In the genomic region with DNA sequence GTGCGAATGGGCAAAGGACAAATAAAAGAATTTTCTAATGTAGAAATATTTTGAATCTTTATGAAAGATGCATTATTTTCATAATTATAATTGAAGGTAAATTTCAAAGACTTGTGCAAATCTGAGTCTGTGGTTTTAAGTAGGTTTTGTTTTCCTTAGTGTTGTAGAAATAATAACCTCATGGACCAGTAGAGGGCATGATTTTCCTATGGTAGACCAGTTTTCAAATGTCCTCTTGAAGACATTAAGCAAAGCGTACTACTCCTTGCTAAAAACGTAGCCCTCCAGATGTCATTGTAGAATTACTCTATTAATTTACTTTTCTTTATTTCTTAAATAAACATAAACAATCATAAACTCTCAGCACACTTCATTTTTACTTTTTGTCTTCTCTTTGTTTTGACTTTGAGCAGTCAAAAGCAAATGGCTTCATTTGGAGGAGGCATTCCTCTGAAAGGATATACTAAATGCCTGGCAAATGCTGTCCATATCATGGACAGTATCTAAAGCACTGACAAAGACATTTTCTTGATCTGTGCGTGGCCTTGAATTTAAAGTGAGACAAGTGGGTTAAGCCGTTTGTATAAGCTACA, we compare ENCODE assay signal across 9 cellular contexts.
A peak's percentile ranks its signal among the peaks of the same experiment; 100 is the strongest.
DNase-seq lines count a peak whose midpoint lies in the region; ATAC-seq and TF ChIP-seq lines count a peak whose summit lies in the region.
"Had no signal": no experiment of that assay in that cellular context is flagged by ENCODE, and none has a peak within 500 bp of the region (broad histone marks: within the 10 kb centered on the region; RNA-seq: fewer than 3 reads in every experiment).

No MANE protein-coding gene starts in this region.

- no peak overlapping the region for H3K4me3 Mint-ChIP-seq in effector memory CD8-positive, alpha-beta T cell

- H3K36me3 Mint-ChIP-seq in effector memory CD8-positive, alpha-beta T cell (ENCODE audit: insufficient read depth), result no peaks in the 10 kb centered on the region

- no peaks in the 10 kb centered on the region for H3K4me1 Mint-ChIP-seq in effector memory CD8-positive, alpha-beta T cell (ENCODE audit: low read depth in 2 of 2)

- CTCF ChIA-PET in AG04449 (lab: Yijun Ruan, JAX), result interaction anchor here (0.9 to 3.5 kb wide), 7 partner anchors 9 to 202 kb away, joined by 3 to 45 read pairs (median 3); no protein-coding TSS in a partner anchor

- no peaks in the 10 kb centered on the region for H3K9me3 Mint-ChIP-seq in effector memory CD8-positive, alpha-beta T cell

- peaks cover 8 to 14% of the 10 kb centered on the region in 2 donors for H3K27me3 Mint-ChIP-seq in effector memory CD8-positive, alpha-beta T cell

- peak; percentile 33 for TF ChIP-seq CTCF in AG04449 (IDR thresholded peaks at IDR 0.05; ENCODE audit: insufficient read depth, low read length, missing control alignments)
- TF ChIP-seq CTCF in GM10266 (IDR thresholded peaks at IDR 0.05; ENCODE audit: control insufficient read depth, insufficient read depth, low read depth, missing control alignments), result peak; percentile 38
- TF ChIP-seq CTCF in LNCAP (IDR thresholded peaks at IDR 0.05), result peak; percentile 57

- H3K4me3 ChIP-seq in AG04449 (ENCODE audit: low read depth, low read length), result no peak overlapping the region
- H3K4me3 ChIP-seq: gastrocnemius medialis had no signal

- no peak overlapping the region for H3K27ac Mint-ChIP-seq in effector memory CD8-positive, alpha-beta T cell

- POLR2A ChIA-PET in AG04449 (lab: Yijun Ruan, JAX), result no interaction called here

- no peak for DNase-seq in AG04449 (ENCODE audit: low read depth, low spot score)
- DNase-seq in GM10266 (ENCODE audit: extremely low spot score), result peak; percentile 26
- peak; percentile 15 for DNase-seq in SKM-1 treated with dmso at 0.1 percent for 144 hours (lab: John Stamatoyannopoulos, UW; ENCODE audit: unreplicated experiment)
- DNase-seq in germinal center (ENCODE audit: low spot score), result peak; percentile 6
- DNase-seq in ecto neural progenitor cell (ENCODE audit: low spot score), result no peak
- no peak for DNase-seq in effector memory CD8-positive, alpha-beta T cell
- DNase-seq in ureter (ENCODE audit: low spot score), result no peak
- DNase-seq: gastrocnemius medialis had no signal

- ATAC-seq in effector memory CD8-positive, alpha-beta T cell (replicated peaks), result no peak

Comparison
In these comparisons a context has a peak if more than half of its experiments do, and no peak if none do; other contexts are left out.
1. DNase-seq: peak in GM10266 (single experiment), SKM-1 treated with dmso at 0.1 percent for 144 hours (single experiment) and germinal center (single experiment); none in AG04449 (single experiment), ecto neural progenitor cell (single experiment), effector memory CD8-positive, alpha-beta T cell (0 of 3) and ureter (single experiment).
2. Peak in every context shown above with its lines, with median percentiles within 50 percentile points of each other: CTCF ChIP-seq.